In the genomic region with DNA sequence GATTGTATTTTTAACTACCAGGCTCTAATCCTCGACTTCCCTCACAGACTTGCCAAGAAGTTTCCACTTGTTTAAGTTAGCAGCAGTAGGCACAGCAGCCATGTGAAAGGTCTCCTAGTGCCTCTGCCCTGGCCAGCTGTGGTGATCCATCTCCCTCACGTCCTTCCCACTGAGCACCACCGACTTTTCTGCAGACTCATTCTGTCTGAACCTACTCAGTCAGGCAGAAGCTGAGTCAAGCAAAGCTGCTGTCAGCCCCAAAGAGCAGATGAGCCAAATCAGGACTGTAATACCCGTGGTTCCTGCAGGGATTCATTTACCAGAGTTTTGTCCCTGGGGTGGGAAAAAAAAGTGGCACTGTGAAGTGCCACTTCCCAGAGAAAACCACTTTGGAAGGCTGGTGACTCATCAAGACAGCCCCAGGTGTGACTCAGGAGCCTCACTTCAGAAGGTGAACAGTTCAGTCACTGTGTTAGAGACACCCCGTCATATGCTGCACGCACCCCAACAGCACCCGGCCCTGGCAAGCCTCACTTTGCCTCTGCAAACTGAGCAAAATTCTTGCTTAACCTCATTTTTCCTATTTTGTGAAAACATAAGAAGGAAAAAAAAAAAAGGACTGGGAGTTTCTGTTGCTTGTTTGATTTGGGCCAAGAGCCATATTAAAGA, we compare ENCODE assay signal across 8 cellular contexts.
DNase-seq lines count a peak whose midpoint lies in the region; ATAC-seq and TF ChIP-seq lines count a peak whose summit lies in the region.

No MANE protein-coding gene starts in this region.

- TF ChIP-seq CTCF in osteocyte (IDR thresholded peaks at IDR 0.05), result no peak

- no peaks in the 10 kb centered on the region for H3K27me3 Mint-ChIP-seq in osteocyte (ENCODE audit: unreplicated experiment)

- peak overlapping the region; percentile 24 for H3K4me3 Mint-ChIP-seq in osteocyte (ENCODE audit: unreplicated experiment)

- no peaks in the 10 kb centered on the region for H3K9me3 Mint-ChIP-seq in osteocyte (ENCODE audit: unreplicated experiment)

- ATAC-seq in HG03159 (IDR thresholded peaks at IDR 0.05; ENCODE audit: unreplicated experiment), result no peak
- no peak for ATAC-seq in HG02973 (IDR thresholded peaks at IDR 0.05; ENCODE audit: unreplicated experiment)
- ATAC-seq in GM21529 (IDR thresholded peaks at IDR 0.05; ENCODE audit: unreplicated experiment), result no peak

- no peaks in the 10 kb centered on the region for H3K36me3 Mint-ChIP-seq in osteocyte (ENCODE audit: unreplicated experiment)

- DNase-seq in ELR (ENCODE audit: low read depth) (peak; percentile 95), NCI-H510A (lab: John Stamatoyannopoulos, UW) (peak; percentile 19), fibroblast of gingiva (ENCODE audit: low read depth) (peak; percentile 86), osteocyte (ENCODE audit: extremely low spot score, unreplicated experiment) (no peak), NCI-H146 (lab: John Stamatoyannopoulos, UW) (no peak)

- peak overlapping the region; percentile 95 for H3K27ac Mint-ChIP-seq in osteocyte (ENCODE audit: unreplicated experiment)

- H3K4me1 Mint-ChIP-seq in osteocyte (ENCODE audit: unreplicated experiment), result peaks cover 72% of the 10 kb centered on the region

Comparison
In these comparisons a context has a peak if more than half of its experiments do, and no peak if none do; other contexts are left out.
1. DNase-seq: peak in ELR (single experiment), NCI-H510A (single experiment) and fibroblast of gingiva (single experiment); none in osteocyte (single experiment) and NCI-H146 (single experiment).